Comparison of ENCODE assay signal across 8 cellular contexts in the genomic region with DNA sequence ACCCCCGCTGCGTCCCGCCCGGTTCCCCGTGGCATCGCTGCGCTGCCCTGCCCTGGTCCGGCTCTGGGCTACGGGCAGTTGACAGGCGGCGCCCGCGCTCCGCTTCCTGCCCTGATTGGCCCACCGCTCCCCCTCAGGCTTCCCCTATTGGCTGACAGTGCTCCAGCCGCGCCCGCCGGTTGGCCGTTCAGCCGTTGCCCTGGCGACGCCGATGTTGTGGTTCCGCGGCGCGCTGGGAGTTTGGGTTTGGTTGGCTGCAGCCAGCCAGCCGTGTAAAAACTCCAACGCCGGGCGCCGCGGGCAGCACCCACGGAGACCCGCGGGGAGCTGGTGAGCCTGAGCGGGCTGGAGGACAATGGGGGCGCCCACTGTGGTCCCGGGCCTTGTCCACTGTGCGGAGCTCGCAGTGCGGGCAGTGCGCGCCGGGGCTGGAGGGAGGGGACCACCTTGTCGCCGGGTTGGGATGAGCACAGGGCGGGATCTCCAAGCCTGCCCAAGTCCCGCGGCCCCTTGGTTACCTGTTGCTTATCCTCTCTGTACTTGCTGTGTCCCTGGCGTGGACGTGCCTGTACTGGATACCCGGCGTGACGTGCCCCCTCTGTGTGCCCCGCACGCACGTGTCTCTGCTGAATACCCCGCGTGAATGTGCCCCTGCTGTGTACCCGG. TPM values are rescaled to one million over a fixed set of nuclear protein-coding genes. Genes with fewer than 3 reads are reported as not detected.
DNase-seq lines count a peak whose midpoint lies in the region; ATAC-seq, FAIRE-seq and TF ChIP-seq lines count a peak whose summit lies in the region.

TSS of gene C7orf57 (plus strand) at position 243 of the 666 bp plus-strand sequence. CDS start 766 bp downstream, outside the sequence.

- no peak within 1 kb of the TSS for H3K27ac ChIP-seq in caudate nucleus (ENCODE audit: low read depth, low read length)
- no peak within 1 kb of the TSS for H3K27ac ChIP-seq in small intestine (ENCODE audit: low read depth in 1 of 2, low read length in 1 of 2)

- 1% methylated on average over 56 to 62 of the region's 62 CpGs for WGBS in small intestine, 3 donors

- H3K9me3 ChIP-seq in small intestine (ENCODE audit: control insufficient read depth, low read depth) = no peaks in the 10 kb centered on the region

- FAIRE-seq in small intestine (lab: Jason Lieb, UNC) = no peak

- peaks cover 0 to 4% of the 10 kb centered on the region in 2 donors for H3K4me1 ChIP-seq in small intestine (ENCODE audit: control insufficient read depth in 2 of 2, insufficient read depth in 1 of 2, low read depth in 1 of 2, low read length in 1 of 2)

- H3K4me3 ChIP-seq in small intestine (ENCODE audit: low read depth in 1 of 2, low read length in 2 of 2) = peak within 1 kb of the TSS in 1 of 2 donors; percentile 66

- peaks cover 0 to 5% of the 10 kb centered on the region in 2 donors for H3K27me3 ChIP-seq in small intestine (ENCODE audit: control insufficient read depth in 2 of 2, insufficient read depth in 2 of 2, low read length in 2 of 2)

- in situ Hi-C loops in GM13976 (cut with MboI; ENCODE audit: low sequenced_read_pairs, unreplicated experiment) = no loop called here

- no peaks in the 10 kb centered on the region for H3K36me3 ChIP-seq in small intestine (ENCODE audit: control insufficient read depth in 2 of 2, insufficient read depth in 2 of 2, low read length in 2 of 2)

- peak; percentile 100 for ATAC-seq in HG02798 (IDR thresholded peaks at IDR 0.05; ENCODE audit: poor library complexity, unreplicated experiment)

- peak; percentile 13 for TF ChIP-seq CTCF in GM13976 (IDR thresholded peaks at IDR 0.05; ENCODE audit: borderline replicate concordance, control extremely low read depth, extremely low read depth, insufficient read depth, missing control alignments)

- peak; percentile 89 for DNase-seq in GM13976 (ENCODE audit: low spot score)
- DNase-seq in NCI-H1930 (lab: John Stamatoyannopoulos, UW) = peak; percentile 66 to 82
- peak; percentile 64 to 78 (median 70) for DNase-seq in activated CD4-positive, CD25-positive, alpha-beta regulatory T cell (lab: John Stamatoyannopoulos, UW)
- peak in 60 of 61 donors; percentile 42 to 92 (median 77) for DNase-seq in caudate nucleus (lab: John Stamatoyannopoulos, UW)
- DNase-seq in iris pigment epithelial cell (ENCODE audit: low read depth) = peak; percentile 86
- peak; percentile 91 for DNase-seq in small intestine
- DNase-seq in NCI-H1694 treated with DMSO at 0.1 percent for 48 hours (lab: John Stamatoyannopoulos, UW) = no peak

RNA-seq across cellular contexts. Expression of gene C7orf57, which starts in this region (rescaled TPM):
- polyA plus RNA-seq in small intestine = under 1 TPM in 1 of 3 donors, not detected in 2; 0.03 TPM

Comparison
In these comparisons a context has a peak if more than half of its experiments do, and no peak if none do; other contexts are left out.
1. Peak in DNase-seq in small intestine; RNA of the gene not detected or under 1 TPM.